ENCODE assay signal across 1 cellular context in the genomic region with DNA sequence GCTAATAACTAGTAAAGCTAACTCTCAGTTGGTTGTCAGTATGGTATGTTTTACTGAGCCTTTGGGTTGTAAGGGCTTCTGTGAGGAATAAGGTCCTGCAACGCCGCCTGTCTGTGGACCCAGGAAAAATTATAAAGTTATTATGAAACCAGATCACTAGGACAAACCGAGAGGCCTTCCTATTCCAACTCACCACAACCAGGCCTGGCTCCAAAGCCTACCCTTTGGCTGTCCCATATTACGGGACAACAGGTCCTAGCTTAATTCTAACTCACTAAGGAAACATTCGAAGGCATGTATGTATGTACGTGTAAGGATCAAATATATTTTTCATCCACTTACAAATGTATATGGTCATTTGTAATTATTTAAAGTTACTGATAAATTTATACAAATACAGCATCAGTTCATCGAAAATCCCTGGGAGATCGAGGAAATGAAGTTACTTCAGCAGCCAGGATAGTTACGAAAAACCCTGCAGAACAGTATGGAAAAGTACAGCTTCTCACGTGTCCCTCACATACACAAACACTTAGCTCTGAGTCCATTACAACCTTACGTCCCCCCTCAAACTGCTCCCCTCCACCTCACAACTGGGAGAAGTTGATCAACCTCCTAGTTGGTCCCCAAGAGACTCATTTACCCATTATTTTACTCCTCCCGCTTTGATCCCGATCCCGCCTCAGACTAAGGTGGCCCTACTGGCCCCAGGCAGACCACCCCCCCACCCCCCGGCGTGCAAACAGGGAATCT.
TF ChIP-seq lines count a peak whose summit lies in the region.

No MANE protein-coding gene starts in this region.

TF ChIP-seq in IMR-90, 13 proteins besides CTCF, POLR2A, EP300 and RAD21:
- TF ChIP-seq, protein P1, sequence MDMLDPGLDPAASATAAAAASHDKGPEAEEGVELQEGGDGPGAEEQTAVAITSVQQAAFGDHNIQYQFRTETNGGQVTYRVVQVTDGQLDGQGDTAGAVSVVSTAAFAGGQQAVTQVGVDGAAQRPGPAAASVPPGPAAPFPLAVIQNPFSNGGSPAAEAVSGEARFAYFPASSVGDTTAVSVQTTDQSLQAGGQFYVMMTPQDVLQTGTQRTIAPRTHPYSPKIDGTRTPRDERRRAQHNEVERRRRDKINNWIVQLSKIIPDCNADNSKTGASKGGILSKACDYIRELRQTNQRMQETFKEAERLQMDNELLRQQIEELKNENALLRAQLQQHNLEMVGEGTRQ (IDR thresholded peaks at IDR 0.05; ENCODE audit: low read depth, low read length), result peak; percentile 45; the same call in 1 of the 2 replicates
- TF ChIP-seq RCOR1 (IDR thresholded peaks at IDR 0.05; ENCODE audit: insufficient replicate concordance, low read length) (no peak), SMC3 (IDR thresholded peaks at IDR 0.05; ENCODE audit: low read depth, low read length) (peak; percentile 62)
TF ChIP-seq in IMR-90: peak in this region for 2.
